In the genomic region with DNA sequence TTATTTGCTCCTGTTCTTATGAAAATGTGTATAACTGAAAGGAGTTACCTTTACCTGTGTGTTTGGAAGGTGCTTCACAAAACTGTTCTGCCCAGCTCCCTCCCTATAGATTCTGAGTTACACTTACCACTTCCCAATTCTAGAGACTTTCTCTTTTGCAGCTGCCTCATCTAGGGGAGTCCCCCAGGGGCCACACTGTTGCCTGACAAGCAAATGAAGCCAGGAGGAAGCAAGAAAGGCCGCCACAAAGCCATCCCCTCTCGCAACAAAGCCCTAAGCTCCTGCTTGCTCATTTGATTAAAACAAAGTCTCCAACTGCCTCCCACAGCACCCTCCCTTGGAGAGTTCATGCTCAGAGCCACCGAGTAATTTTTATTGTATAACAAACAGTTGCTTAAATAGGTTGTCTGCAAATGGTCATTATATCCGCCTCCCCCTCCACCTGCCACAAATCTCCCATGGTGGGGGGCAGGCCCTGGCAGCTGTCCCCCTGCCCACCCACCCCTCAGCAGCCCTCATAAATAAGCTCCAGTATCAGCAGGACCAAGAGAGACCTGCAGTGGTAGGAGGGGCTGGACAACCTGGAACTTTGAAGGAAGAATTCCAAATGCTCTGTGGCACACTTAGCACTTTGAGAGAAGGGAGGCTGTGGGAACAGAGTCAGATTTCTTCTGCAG, we compare ENCODE assay signal across 8 cellular contexts.
DNase-seq lines count a peak whose midpoint lies in the region; ATAC-seq and TF ChIP-seq lines count a peak whose summit lies in the region.

No MANE protein-coding gene starts in this region.

- H3K27me3 Mint-ChIP-seq in nephron (ENCODE audit: low read depth) = peaks cover 3% of the 10 kb centered on the region

- no peaks in the 10 kb centered on the region for H3K9me3 Mint-ChIP-seq in nephron

- no peak for TF ChIP-seq CTCF in nephron (IDR thresholded peaks at IDR 0.05; ENCODE audit: unreplicated experiment in 3 of 3)

- H3K4me3 Mint-ChIP-seq in nephron = peak overlapping the region in 1 of 3 experiments; percentile 29

- DNase-seq in activated CD4-positive, CD25-positive, alpha-beta regulatory T cell treated with anti-CD3 and anti-CD28 coated beads, Interleukin-2, amount 50 U/mL, for 72 hours = no peak
- DNase-seq in MV-4-11 (lab: John Stamatoyannopoulos, UW) (peak; percentile 96), GM03348 (ENCODE audit: low spot score) (no peak), cerebellar cortex (ENCODE audit: low spot score) (no peak), foreskin melanocyte (no peak)

- H3K4me1 Mint-ChIP-seq in nephron = peaks cover 58% of the 10 kb centered on the region

- H3K36me3 Mint-ChIP-seq in nephron (ENCODE audit: low read depth) = no peaks in the 10 kb centered on the region

- peak; percentile 35 to 53 for ATAC-seq in activated CD4-positive, CD25-positive, alpha-beta regulatory T cell treated with anti-CD3 and anti-CD28 coated beads, Interleukin-2, amount 50 U/mL, for 24 hours
- ATAC-seq in HG02588 (IDR thresholded peaks at IDR 0.05; ENCODE audit: unreplicated experiment) = peak; percentile 100

- H3K27ac Mint-ChIP-seq in nephron = peak overlapping the region; percentile 24 to 87 (median 58)
